Comparison of ENCODE assay signal across 16 cellular contexts in the genomic region with DNA sequence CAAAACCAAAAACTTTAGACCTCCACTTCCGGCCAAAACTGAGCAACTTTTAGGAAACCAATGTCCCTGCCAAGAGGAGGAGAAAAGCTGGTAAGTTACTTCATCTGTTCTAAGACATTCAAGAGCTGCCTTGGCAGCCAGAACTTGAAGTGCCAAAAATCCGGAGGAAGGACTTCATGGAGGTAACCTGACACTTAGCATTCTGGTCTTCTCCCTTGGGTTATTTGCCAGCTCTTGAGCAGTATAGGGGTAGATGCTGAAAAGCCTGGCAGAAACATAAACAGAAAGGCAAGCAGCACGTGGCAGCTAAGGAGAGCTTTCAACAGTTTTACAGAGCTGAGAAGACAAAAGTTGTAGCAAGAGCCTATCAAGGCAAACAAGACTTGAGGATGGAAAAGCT. TPM values are rescaled to one million over a fixed set of nuclear protein-coding genes. Genes with fewer than 3 reads are reported as not detected.
DNase-seq lines count a peak whose midpoint lies in the region; ATAC-seq and TF ChIP-seq lines count a peak whose summit lies in the region.
"Had no signal": no experiment of that assay in that cellular context is flagged by ENCODE, and none has a peak within 500 bp of the region (broad histone marks: within the 10 kb centered on the region; RNA-seq: fewer than 3 reads in every experiment).

No MANE protein-coding gene starts in this region.

- no peaks in the 10 kb centered on the region for H3K9me3 ChIP-seq in colonic mucosa
- H3K9me3 ChIP-seq: tibial nerve had no signal

- H3K4me1 Mint-ChIP-seq in HFFc6 (ENCODE audit: low read depth) (peaks cover 34% of the 10 kb centered on the region), nephron (peaks cover 8% of the 10 kb centered on the region)

- H3K9ac ChIP-seq in colonic mucosa (ENCODE audit: low read depth in 2 of 2, low read length in 2 of 2) = no peak overlapping the region

- H3K9me3 Mint-ChIP-seq in HFFc6 = no peaks in the 10 kb centered on the region
- no peaks in the 10 kb centered on the region for H3K9me3 Mint-ChIP-seq in nephron

- no peaks in the 10 kb centered on the region for H3K36me3 Mint-ChIP-seq in HFFc6 (ENCODE audit: low read depth)
- H3K36me3 Mint-ChIP-seq in nephron (ENCODE audit: low read depth) = no peaks in the 10 kb centered on the region
- H3K36me3 Mint-ChIP-seq: brain had no signal

- peak overlapping the region; percentile 59 for H3K27ac Mint-ChIP-seq in HFFc6
- H3K27ac Mint-ChIP-seq in nephron = peak overlapping the region in 2 of 3 experiments; percentile 1 to 26
- H3K27ac Mint-ChIP-seq: brain had no signal

- H3K4me3 Mint-ChIP-seq in HFFc6 = peak overlapping the region; percentile 70
- H3K4me3 Mint-ChIP-seq in nephron = no peak overlapping the region
- H3K4me3 Mint-ChIP-seq: brain had no signal

- intact Hi-C loops in colonic mucosa (cut with DNase I) = no loop called here

- ATAC-seq in GM21528 (IDR thresholded peaks at IDR 0.05; ENCODE audit: low FRiP score, unreplicated experiment) (no peak), GM18511 (IDR thresholded peaks at IDR 0.05; ENCODE audit: unreplicated experiment) (no peak)
- ATAC-seq: activated CD4-positive, CD25-positive, alpha-beta regulatory T cell treated with anti-CD3 and anti-CD28 coated beads, Interleukin-2, amount 50 U/mL, for 24 hours had no signal

- TF ChIP-seq CTCF in C4-2B (conservative IDR thresholded peaks at IDR 0.05) (no peak), HFFc6 (IDR thresholded peaks at IDR 0.05) (no peak), nephron (IDR thresholded peaks at IDR 0.05; ENCODE audit: unreplicated experiment in 3 of 3) (no peak), colonic mucosa (IDR thresholded peaks at IDR 0.05) (no peak)

- H3K27ac ChIP-seq in C4-2B (peak overlapping the region; percentile 65), colonic mucosa (no peak overlapping the region)
- H3K27ac ChIP-seq: tibial nerve had no signal

- H3K27me3 ChIP-seq in colonic mucosa = no peaks in the 10 kb centered on the region
- H3K27me3 ChIP-seq: tibial nerve had no signal

- H3K4me1 ChIP-seq in colonic mucosa = no peaks in the 10 kb centered on the region

- H3K36me3 ChIP-seq in colonic mucosa = no peaks in the 10 kb centered on the region
- H3K36me3 ChIP-seq: tibial nerve had no signal

- H3K27me3 Mint-ChIP-seq in HFFc6 (ENCODE audit: insufficient read depth) (peaks cover 3% of the 10 kb centered on the region), nephron (ENCODE audit: low read depth) (no peaks in the 10 kb centered on the region)
- H3K27me3 Mint-ChIP-seq: brain had no signal

- peak; percentile 43 for DNase-seq in HFFc6
- peak; percentile 27 for DNase-seq in dermis blood vessel endothelial cell
- no peak for DNase-seq in NCI-H510A (lab: John Stamatoyannopoulos, UW)
- no peak for DNase-seq in colonic mucosa
- DNase-seq: activated T-cell treated with anti-CD3 and anti-CD28 coated beads, Interleukin-2, amount 50 U/mL, for 48 hours; HCEC 1CT; NCI-H1417 treated with DMSO at 0.1 percent for 48 hours; NCI-H774 had no signal

- no peak overlapping the region for H3K4me3 ChIP-seq in colonic mucosa
- H3K4me3 ChIP-seq: skin epidermis, tibial nerve had no signal

RNA-seq across cellular contexts. Expression of a gene that starts 53.2 kb away (rescaled TPM):
- 10 to 100 TPM; 15.4 to 22.5 (median 20.6) TPM for total RNA-seq in HFFc6 (2021; fragmentation: NEBNext Ultra II Directional; extraction: Animal tissue kit (Norgen Biotek cat#: 25700))
- 30.6 and 32.2 TPM in 2 replicates for total RNA-seq in dermis blood vessel endothelial cell
- 1 to 10 TPM; 4.8 TPM for total RNA-seq in colonic mucosa

Comparison
In these comparisons a context has a peak if more than half of its experiments do, and no peak if none do; other contexts are left out.
1. DNase-seq: peak in HFFc6 (single experiment) and dermis blood vessel endothelial cell (single experiment); none in NCI-H510A (single experiment) and colonic mucosa (single experiment).